Comparison of ENCODE assay signal across 30 cellular contexts in the genomic region with DNA sequence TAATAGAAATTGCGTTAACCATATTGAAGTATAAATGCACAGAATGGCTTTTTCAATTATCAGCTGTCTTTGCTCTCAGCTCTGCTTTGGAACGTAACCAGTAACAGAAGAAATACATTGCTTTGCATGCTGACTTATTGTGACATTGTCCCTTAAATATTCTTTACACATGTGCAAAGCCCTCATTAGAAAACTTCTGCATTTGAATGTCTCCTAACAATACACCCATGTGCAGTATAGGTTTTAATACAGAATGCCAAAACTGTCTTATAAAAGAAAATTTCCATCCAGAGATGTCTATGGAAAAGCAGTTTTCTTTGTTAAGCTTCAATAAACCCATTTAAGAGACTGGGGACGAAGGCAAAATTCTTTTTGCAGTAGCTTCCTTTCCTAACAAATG.
"Had no signal": no experiment of that assay in that cellular context is flagged by ENCODE, and none has a peak within 500 bp of the region (broad histone marks: within the 10 kb centered on the region; RNA-seq: fewer than 3 reads in every experiment).

No MANE protein-coding gene starts in this region.

- H3K36me3 ChIP-seq: adrenal gland, ascending aorta, brain microvascular endothelial cell, breast epithelium, cardiac muscle cell had no signal

- H3K4me3 ChIP-seq: adrenal gland, ascending aorta, body of pancreas, breast epithelium, cardiac muscle cell had no signal

- H3K27me3 ChIP-seq: adrenal gland, ascending aorta, body of pancreas, brain microvascular endothelial cell, breast epithelium, cardiac muscle cell had no signal

- DNase-seq: activated effector memory CD4-positive, alpha-beta T cell treated with anti-CD3 and anti-CD28 coated beads, Interleukin-2, amount 50 U/mL, for 16 hours; activated effector memory CD4-positive, alpha-beta T cell treated with Interleukin-2 at 50 U/mL for 16 hours; activated gamma-delta T cell; activated gamma-delta T cell treated with Interleukin-2 at 50 U/mL for 16 hours; activated naive CD4-positive, alpha-beta T cell; activated naive CD4-positive, alpha-beta T cell treated with anti-CD3 and anti-CD28 coated beads for 36 hours; activated naive CD4-positive, alpha-beta T cell treated with anti-CD3 and anti-CD28 coated beads, Interleukin-2, amount 10 ng/mL, durations not matched to agents 7 days and 5 days; activated naive CD4-positive, alpha-beta T cell treated with anti-CD3 and anti-CD28 coated beads, Interleukin-2, amount 50 U/mL, for 16 hours; activated naive CD4-positive, alpha-beta T cell treated with Interleukin-2 at 50 U/mL for 16 hours; activated naive CD8-positive, alpha-beta T cell treated with anti-CD3 and anti-CD28 coated beads for 36 hours; activated naive CD8-positive, alpha-beta T cell treated with anti-CD3 and anti-CD28 coated beads, Interleukin-2, amount 10 ng/mL, durations not matched to agents 7 days and 5 days; activated naive CD8-positive, alpha-beta T cell treated with anti-CD3 and anti-CD28 coated beads, Interleukin-2, amount 50 U/mL, for 24 hours; activated T-cell treated with anti-CD3 and anti-CD28 coated beads, Interleukin-2, amount 50 U/mL, for 4 hours; activated T-cell treated with anti-CD3 and anti-CD28 coated beads, Interleukin-2, amount 50 U/mL, for 48 hours; activated T-cell treated with anti-CD3 and anti-CD28 coated beads, Interleukin-2, amount 50 U/mL, for 72 hours; adrenal gland; amniotic stem cell; amygdala; anterior cingulate cortex; aorta; body of pancreas; brain microvascular endothelial cell; caudate nucleus; central memory CD4-positive, alpha-beta T cell; cerebellar nuclear complex had no signal

- ATAC-seq: activated naive CD4-positive, alpha-beta T cell treated with anti-CD3 and anti-CD28 coated beads, Interleukin-2, amount 50 U/mL, for 72 hours; activated naive CD8-positive, alpha-beta T cell treated with anti-CD3 and anti-CD28 coated beads, Interleukin-2, amount 50 U/mL, for 24 hours; activated T-cell treated with anti-CD3 and anti-CD28 coated beads, Interleukin-2, amount 50 U/mL, for 4 hours; activated T-cell treated with anti-CD3 and anti-CD28 coated beads, Interleukin-2, amount 50 U/mL, for 72 hours; activated T-helper 17 cell treated with anti-CD3 and anti-CD28 coated beads, Interleukin-2, amount 50 U/mL, for 72 hours; body of pancreas had no signal

- H3K4me1 ChIP-seq: adrenal gland, ascending aorta, body of pancreas, breast epithelium had no signal

- H3K27ac ChIP-seq: adrenal gland, ascending aorta, body of pancreas, brain microvascular endothelial cell, breast epithelium, cardiac muscle cell had no signal

- H3K9me3 ChIP-seq: adrenal gland, body of pancreas had no signal
